16 cellular contexts compared by ENCODE assay signal in the genomic region with DNA sequence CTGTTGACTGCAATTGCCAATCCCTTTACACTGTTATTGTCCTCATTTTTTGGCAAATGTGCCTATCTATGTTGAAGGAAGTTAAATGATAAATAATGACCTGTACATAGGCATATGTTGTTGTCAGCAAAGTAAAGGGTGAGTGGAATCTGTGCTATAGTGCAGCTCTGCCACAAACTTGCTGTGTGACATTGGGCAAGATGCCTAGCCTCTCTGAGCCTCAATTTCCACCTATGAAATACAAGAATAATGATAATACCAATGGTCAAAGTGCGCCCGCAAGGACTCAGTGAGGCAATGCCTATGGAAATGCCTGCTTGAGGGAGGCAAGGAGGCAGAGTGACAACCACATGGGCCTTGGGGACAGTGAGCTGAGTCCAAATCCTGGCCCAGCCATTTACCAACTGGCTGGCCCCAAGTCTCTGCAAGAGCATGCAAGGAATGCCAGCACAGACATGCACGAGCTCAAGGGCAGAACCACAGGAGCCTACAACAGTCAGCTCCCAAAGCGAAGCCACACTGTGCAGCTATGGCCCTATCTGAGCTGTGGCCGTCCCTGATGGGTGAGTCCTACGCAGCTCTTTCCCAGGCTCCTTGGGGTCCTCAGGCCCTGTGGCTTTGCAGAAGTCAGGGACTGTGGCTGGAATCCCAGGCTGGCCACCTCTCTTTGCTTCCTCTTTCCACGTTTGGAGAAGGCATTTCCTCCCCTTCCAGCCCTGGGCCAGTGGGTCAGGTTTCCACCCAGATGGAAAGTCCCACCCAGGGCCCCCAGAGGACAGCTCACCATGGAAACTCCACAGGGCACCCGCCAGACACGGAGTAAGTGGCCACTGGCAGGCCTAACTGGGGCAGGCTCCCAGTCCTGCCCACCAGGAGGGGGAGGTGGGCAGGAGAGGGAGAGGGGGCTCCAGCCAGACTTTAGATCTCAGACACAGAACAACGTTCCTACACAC.
DNase-seq lines count a peak whose midpoint lies in the region; ATAC-seq and TF ChIP-seq lines count a peak whose summit lies in the region.
"Had no signal": no experiment of that assay in that cellular context is flagged by ENCODE, and none has a peak within 500 bp of the region (broad histone marks: within the 10 kb centered on the region; RNA-seq: fewer than 3 reads in every experiment).

No MANE protein-coding gene starts in this region.

- no peak for TF ChIP-seq POLR2A in tibial nerve (IDR thresholded peaks at IDR 0.05)

- peaks cover 50% of the 10 kb centered on the region for H3K4me1 ChIP-seq in left ventricle myocardium inferior
- peaks cover 0 to 40% of the 10 kb centered on the region in 2 donors for H3K4me1 ChIP-seq in right atrium auricular region
- H3K4me1 ChIP-seq in subcutaneous abdominal adipose tissue (ENCODE audit: control insufficient read depth in 5 of 5, insufficient read depth in 5 of 5, low read length in 5 of 5): peaks cover 14 to 57% (median 38%) of the 10 kb centered on the region in 5 donors
- H3K4me1 ChIP-seq in tibial nerve: peaks cover 0 to 37% (median 6%) of the 10 kb centered on the region in 4 donors
- H3K4me1 ChIP-seq: Caco-2, Peyer's patch had no signal

- no peak overlapping the region for H3K4me3 ChIP-seq in left ventricle myocardium inferior
- H3K4me3 ChIP-seq in right atrium auricular region: no peak overlapping the region
- H3K4me3 ChIP-seq in subcutaneous abdominal adipose tissue (ENCODE audit: low read depth in 1 of 5, low read length in 5 of 5): no peak overlapping the region
- no peak overlapping the region for H3K4me3 ChIP-seq in tibial nerve
- H3K4me3 ChIP-seq: GM12878, MG63, Peyer's patch had no signal

- TF ChIP-seq EP300 in tibial nerve (IDR thresholded peaks at IDR 0.05): no peak

- H3K27me3 ChIP-seq in left ventricle myocardium inferior (ENCODE audit: low read depth): no peaks in the 10 kb centered on the region
- H3K27me3 ChIP-seq in right atrium auricular region: no peaks in the 10 kb centered on the region
- H3K27me3 ChIP-seq in subcutaneous abdominal adipose tissue (ENCODE audit: control insufficient read depth in 5 of 5, insufficient read depth in 4 of 5, low read length in 5 of 5): no peaks in the 10 kb centered on the region
- H3K27me3 ChIP-seq in tibial nerve: no peaks in the 10 kb centered on the region
- H3K27me3 ChIP-seq: MG63, Peyer's patch had no signal

- DNase-seq in left ventricle myocardium inferior (no peak), right atrium auricular region (ENCODE audit: low spot score) (no peak), dermis blood vessel endothelial cell (peak; percentile 21), myocyte (ENCODE audit: low read depth) (peak; percentile 33), tibial nerve (ENCODE audit: low spot score in 2 of 2) (no peak), T-helper 1 cell (no peak)
- DNase-seq: Caco-2, H9, MG63, NCI-H1105 treated with DMSO at 0.1 percent for 48 hours, NCI-H187 treated with DMSO at 0.1 percent for 48 hours, NCI-H446 treated with DMSO at 0.1 percent for 48 hours, Peyer's patch had no signal

- 41 to 58% methylated on average over 9 to 10 of the region's 10 CpGs for WGBS in tibial nerve, 2 donors

- H3K9me3 ChIP-seq in left ventricle myocardium inferior (replicated peaks) (no peaks in the 10 kb centered on the region), right atrium auricular region (no peaks in the 10 kb centered on the region), subcutaneous abdominal adipose tissue (ENCODE audit: control insufficient read depth in 5 of 5, low read length in 5 of 5) (no peaks in the 10 kb centered on the region), tibial nerve (no peaks in the 10 kb centered on the region)
- H3K9me3 ChIP-seq: MG63, Peyer's patch had no signal

- intact Hi-C loops in left ventricle myocardium inferior (cut with micrococcal nuclease): loop anchor here (10.0 kb wide), 1 partner anchor 81 kb away; the partner anchor contains the start of gene ZNF423

- no peak for ATAC-seq in GM21526 (IDR thresholded peaks at IDR 0.05; ENCODE audit: low FRiP score, unreplicated experiment)
- ATAC-seq: GM12878 had no signal

- peak overlapping the region; percentile 77 for H3K27ac ChIP-seq in left ventricle myocardium inferior (replicated peaks)
- H3K27ac ChIP-seq in right atrium auricular region: no peak overlapping the region
- H3K27ac ChIP-seq in subcutaneous abdominal adipose tissue (ENCODE audit: low read depth, low read length): peak overlapping the region; percentile 23
- H3K27ac ChIP-seq in tibial nerve: no peak overlapping the region
- H3K27ac ChIP-seq: Peyer's patch had no signal

- TF ChIP-seq CTCF in left ventricle myocardium inferior (IDR thresholded peaks at IDR 0.05; ENCODE audit: borderline replicate concordance) (no peak), right atrium auricular region (IDR thresholded peaks at IDR 0.05) (no peak), tibial nerve (IDR thresholded peaks at IDR 0.05) (no peak)

- peak overlapping the region in 2 of 5 donors; percentile 8 to 9 for H3K9ac ChIP-seq in subcutaneous abdominal adipose tissue (ENCODE audit: low read length in 5 of 5)

- no peaks in the 10 kb centered on the region for H3K36me3 ChIP-seq in left ventricle myocardium inferior
- H3K36me3 ChIP-seq in right atrium auricular region: no peaks in the 10 kb centered on the region
- H3K36me3 ChIP-seq in subcutaneous abdominal adipose tissue (ENCODE audit: control insufficient read depth in 5 of 5, insufficient read depth in 5 of 5, low read length in 5 of 5): no peaks in the 10 kb centered on the region
- H3K36me3 ChIP-seq in tibial nerve: no peaks in the 10 kb centered on the region
- H3K36me3 ChIP-seq: MG63, Peyer's patch had no signal

Comparison
In these comparisons a context has a peak if more than half of its experiments do, and no peak if none do; other contexts are left out.
1. H3K27ac ChIP-seq: peak in left ventricle myocardium inferior (single experiment) and subcutaneous abdominal adipose tissue (single experiment); none in right atrium auricular region (0 of 2) and tibial nerve (0 of 4).
2. DNase-seq: peak in dermis blood vessel endothelial cell (single experiment) and myocyte (single experiment); none in left ventricle myocardium inferior (single experiment), right atrium auricular region (single experiment), tibial nerve (0 of 2) and T-helper 1 cell (0 of 5).